19 cellular contexts compared by ENCODE assay signal in genomic region chr11:92322225-92322624, GRCh38.
A peak's percentile ranks its signal among the peaks of the same experiment; 100 is the strongest.
DNase-seq lines count a peak whose midpoint lies in the region; ATAC-seq and TF ChIP-seq lines count a peak whose summit lies in the region.
"Had no signal": no experiment of that assay in that cellular context is flagged by ENCODE, and none has a peak within 500 bp of the region (broad histone marks: within the 10 kb centered on the region; RNA-seq: fewer than 3 reads in every experiment).

No MANE protein-coding gene starts in this region.

- H3K27me3 ChIP-seq in SJCRH30: no peaks in the 10 kb centered on the region
- H3K27me3 ChIP-seq: testis had no signal

- H3K36me3 ChIP-seq in SJCRH30: no peaks in the 10 kb centered on the region

- ATAC-seq in WTC11: no peak
- no peak for ATAC-seq in HG02840 (IDR thresholded peaks at IDR 0.05; ENCODE audit: low FRiP score, unreplicated experiment)
- ATAC-seq in HG03039 (IDR thresholded peaks at IDR 0.05; ENCODE audit: unreplicated experiment): no peak
- ATAC-seq: natural killer cell treated with Interleukin-12 subunit alpha and Interleukin-12 subunit beta and Interleukin-15 and Interleukin-18, amount 100 ng/mL, for 72 hours had no signal

- no peak overlapping the region for H3K27ac ChIP-seq in SJCRH30
- H3K27ac ChIP-seq: C4-2B, testis had no signal

- H3K4me1 Mint-ChIP-seq in WTC11: peaks cover 46% of the 10 kb centered on the region

- CTCF ChIA-PET in WTC11 (lab: Charles Lee): no interaction called here

- H3K4me1 ChIP-seq in SJCRH30: peaks cover 2% of the 10 kb centered on the region; the same call in 1 of the 2 replicates
- H3K4me1 ChIP-seq: testis had no signal

- POLR2A ChIA-PET in WTC11 (lab: Charles Lee): no interaction called here

- H3K4me3 ChIP-seq in foreskin fibroblast (ENCODE audit: low read depth in 1 of 2, low read length in 2 of 2) (no peak overlapping the region), SJCRH30 (no peak overlapping the region)
- H3K4me3 ChIP-seq: lung, testis had no signal

- TF ChIP-seq CTCF in WTC11 (IDR thresholded peaks at IDR 0.05): no peak
- no peak for TF ChIP-seq CTCF in foreskin fibroblast (IDR thresholded peaks at IDR 0.05; ENCODE audit: low read depth, low read length)

- H3K9me3 ChIP-seq in SJCRH30 (replicated peaks): no peaks in the 10 kb centered on the region
- H3K9me3 ChIP-seq: testis had no signal

- H3K36me3 Mint-ChIP-seq in WTC11: peaks cover 21% of the 10 kb centered on the region
- H3K36me3 Mint-ChIP-seq: natural killer cell treated with Interleukin-12 subunit alpha and Interleukin-12 subunit beta and Interleukin-15 and Interleukin-18, amount 100 ng/mL, for 72 hours had no signal

- H3K27ac Mint-ChIP-seq in WTC11: 0 out of 2 replicates have a peak overlapping the region, but pooled peaks have one; percentile 33
- H3K27ac Mint-ChIP-seq: activated T-helper 2 cell treated with anti-CD3 and anti-CD28 coated beads, Interferon-gamma antibody, Interleukin-2, Interleukin-4, amounts not matched to agents 10 μg/mL and 5 μg/mL and 100 μg/mL, durations not matched to agents 14 hours and 24 hours and 36 hours; natural killer cell treated with Interleukin-12 subunit alpha and Interleukin-12 subunit beta and Interleukin-15 and Interleukin-18, amount 100 ng/mL, for 72 hours; progenitor cell of endocrine pancreas had no signal

- no peaks in the 10 kb centered on the region for H3K27me3 Mint-ChIP-seq in WTC11 (ENCODE audit: low read depth)
- H3K27me3 Mint-ChIP-seq: natural killer cell treated with Interleukin-12 subunit alpha and Interleukin-12 subunit beta and Interleukin-15 and Interleukin-18, amount 100 ng/mL, for 72 hours; progenitor cell of endocrine pancreas had no signal

- H3K4me3 Mint-ChIP-seq in WTC11: no peak overlapping the region
- H3K4me3 Mint-ChIP-seq: natural killer cell treated with Interleukin-12 subunit alpha and Interleukin-12 subunit beta and Interleukin-15 and Interleukin-18, amount 100 ng/mL, for 72 hours had no signal

- DNase-seq in HS-27A (ENCODE audit: low read depth) (peak; percentile 46), WTC11 (ENCODE audit: low spot score) (no peak), foreskin fibroblast (peak; percentile 51 to 64), SJCRH30 (no peak), NCI-H1417 (lab: John Stamatoyannopoulos, UW) (no peak)
- DNase-seq: activated CD4-positive, CD25-positive, alpha-beta regulatory T cell; glutamatergic neuron; NCI-H1930; NCI-H446; SHP77; T-helper 2 cell; testis had no signal

- H3K9me3 Mint-ChIP-seq in WTC11: peaks cover 19% of the 10 kb centered on the region
- H3K9me3 Mint-ChIP-seq: activated T-helper 2 cell treated with anti-CD3 and anti-CD28 coated beads, Interferon-gamma antibody, Interleukin-2, Interleukin-4, amounts not matched to agents 10 μg/mL and 5 μg/mL and 100 μg/mL, durations not matched to agents 14 hours and 24 hours and 36 hours had no signal

TF ChIP-seq in WTC11, 78 proteins besides CTCF, POLR2A, EP300 and RAD21 (continues in another document):
- TF ChIP-seq TCF7 (CRISPR knock-in tag; IDR thresholded peaks at IDR 0.05; ENCODE audit: low read depth): no peak
- no peak for TF ChIP-seq FOXK1 (CRISPR knock-in tag; IDR thresholded peaks at IDR 0.05)
- no peak for TF ChIP-seq FOXP1 (CRISPR knock-in tag; IDR thresholded peaks at IDR 0.05; ENCODE audit: borderline replicate concordance)
- TF ChIP-seq, protein P1, sequence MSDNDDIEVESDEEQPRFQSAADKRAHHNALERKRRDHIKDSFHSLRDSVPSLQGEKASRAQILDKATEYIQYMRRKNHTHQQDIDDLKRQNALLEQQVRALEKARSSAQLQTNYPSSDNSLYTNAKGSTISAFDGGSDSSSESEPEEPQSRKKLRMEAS (CRISPR knock-in tag; IDR thresholded peaks at IDR 0.05): no peak
- TF ChIP-seq MXD4 (CRISPR knock-in tag; IDR thresholded peaks at IDR 0.05; ENCODE audit: borderline replicate concordance): no peak
- TF ChIP-seq FOXJ3 (CRISPR knock-in tag; IDR thresholded peaks at IDR 0.05; ENCODE audit: borderline replicate concordance): no peak
- TF ChIP-seq, protein P2, sequence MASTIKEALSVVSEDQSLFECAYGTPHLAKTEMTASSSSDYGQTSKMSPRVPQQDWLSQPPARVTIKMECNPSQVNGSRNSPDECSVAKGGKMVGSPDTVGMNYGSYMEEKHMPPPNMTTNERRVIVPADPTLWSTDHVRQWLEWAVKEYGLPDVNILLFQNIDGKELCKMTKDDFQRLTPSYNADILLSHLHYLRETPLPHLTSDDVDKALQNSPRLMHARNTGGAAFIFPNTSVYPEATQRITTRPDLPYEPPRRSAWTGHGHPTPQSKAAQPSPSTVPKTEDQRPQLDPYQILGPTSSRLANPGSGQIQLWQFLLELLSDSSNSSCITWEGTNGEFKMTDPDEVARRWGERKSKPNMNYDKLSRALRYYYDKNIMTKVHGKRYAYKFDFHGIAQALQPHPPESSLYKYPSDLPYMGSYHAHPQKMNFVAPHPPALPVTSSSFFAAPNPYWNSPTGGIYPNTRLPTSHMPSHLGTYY (CRISPR knock-in tag; IDR thresholded peaks at IDR 0.05): no peak
- TF ChIP-seq ETV6 (CRISPR knock-in tag; IDR thresholded peaks at IDR 0.05): no peak
- TF ChIP-seq, protein P3, sequence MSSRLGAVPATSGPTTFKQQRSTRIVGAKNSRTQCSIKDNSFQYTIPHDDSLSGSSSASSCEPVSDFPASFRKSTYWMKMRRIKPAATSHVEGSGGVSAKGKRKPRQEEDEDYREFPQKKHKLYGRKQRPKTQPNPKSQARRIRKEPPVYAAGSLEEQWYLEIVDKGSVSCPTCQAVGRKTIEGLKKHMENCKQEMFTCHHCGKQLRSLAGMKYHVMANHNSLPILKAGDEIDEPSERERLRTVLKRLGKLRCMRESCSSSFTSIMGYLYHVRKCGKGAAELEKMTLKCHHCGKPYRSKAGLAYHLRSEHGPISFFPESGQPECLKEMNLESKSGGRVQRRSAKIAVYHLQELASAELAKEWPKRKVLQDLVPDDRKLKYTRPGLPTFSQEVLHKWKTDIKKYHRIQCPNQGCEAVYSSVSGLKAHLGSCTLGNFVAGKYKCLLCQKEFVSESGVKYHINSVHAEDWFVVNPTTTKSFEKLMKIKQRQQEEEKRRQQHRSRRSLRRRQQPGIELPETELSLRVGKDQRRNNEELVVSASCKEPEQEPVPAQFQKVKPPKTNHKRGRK (CRISPR knock-in tag; IDR thresholded peaks at IDR 0.05; ENCODE audit: borderline replicate concordance): no peak
- TF ChIP-seq SMAD3 (CRISPR knock-in tag; IDR thresholded peaks at IDR 0.05; ENCODE audit: borderline replicate concordance): no peak
- no peak for TF ChIP-seq NR1H2 (CRISPR knock-in tag; IDR thresholded peaks at IDR 0.05)
- no peak for TF ChIP-seq E2F1 (CRISPR knock-in tag; IDR thresholded peaks at IDR 0.05)
- no peak for TF ChIP-seq SOX15 (CRISPR knock-in tag; IDR thresholded peaks at IDR 0.05)
- TF ChIP-seq, protein P4, sequence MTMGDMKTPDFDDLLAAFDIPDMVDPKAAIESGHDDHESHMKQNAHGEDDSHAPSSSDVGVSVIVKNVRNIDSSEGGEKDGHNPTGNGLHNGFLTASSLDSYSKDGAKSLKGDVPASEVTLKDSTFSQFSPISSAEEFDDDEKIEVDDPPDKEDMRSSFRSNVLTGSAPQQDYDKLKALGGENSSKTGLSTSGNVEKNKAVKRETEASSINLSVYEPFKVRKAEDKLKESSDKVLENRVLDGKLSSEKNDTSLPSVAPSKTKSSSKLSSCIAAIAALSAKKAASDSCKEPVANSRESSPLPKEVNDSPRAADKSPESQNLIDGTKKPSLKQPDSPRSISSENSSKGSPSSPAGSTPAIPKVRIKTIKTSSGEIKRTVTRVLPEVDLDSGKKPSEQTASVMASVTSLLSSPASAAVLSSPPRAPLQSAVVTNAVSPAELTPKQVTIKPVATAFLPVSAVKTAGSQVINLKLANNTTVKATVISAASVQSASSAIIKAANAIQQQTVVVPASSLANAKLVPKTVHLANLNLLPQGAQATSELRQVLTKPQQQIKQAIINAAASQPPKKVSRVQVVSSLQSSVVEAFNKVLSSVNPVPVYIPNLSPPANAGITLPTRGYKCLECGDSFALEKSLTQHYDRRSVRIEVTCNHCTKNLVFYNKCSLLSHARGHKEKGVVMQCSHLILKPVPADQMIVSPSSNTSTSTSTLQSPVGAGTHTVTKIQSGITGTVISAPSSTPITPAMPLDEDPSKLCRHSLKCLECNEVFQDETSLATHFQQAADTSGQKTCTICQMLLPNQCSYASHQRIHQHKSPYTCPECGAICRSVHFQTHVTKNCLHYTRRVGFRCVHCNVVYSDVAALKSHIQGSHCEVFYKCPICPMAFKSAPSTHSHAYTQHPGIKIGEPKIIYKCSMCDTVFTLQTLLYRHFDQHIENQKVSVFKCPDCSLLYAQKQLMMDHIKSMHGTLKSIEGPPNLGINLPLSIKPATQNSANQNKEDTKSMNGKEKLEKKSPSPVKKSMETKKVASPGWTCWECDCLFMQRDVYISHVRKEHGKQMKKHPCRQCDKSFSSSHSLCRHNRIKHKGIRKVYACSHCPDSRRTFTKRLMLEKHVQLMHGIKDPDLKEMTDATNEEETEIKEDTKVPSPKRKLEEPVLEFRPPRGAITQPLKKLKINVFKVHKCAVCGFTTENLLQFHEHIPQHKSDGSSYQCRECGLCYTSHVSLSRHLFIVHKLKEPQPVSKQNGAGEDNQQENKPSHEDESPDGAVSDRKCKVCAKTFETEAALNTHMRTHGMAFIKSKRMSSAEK (CRISPR knock-in tag; IDR thresholded peaks at IDR 0.05; ENCODE audit: borderline replicate concordance): no peak
- no peak for TF ChIP-seq ZSCAN18 (CRISPR knock-in tag; IDR thresholded peaks at IDR 0.05)
- TF ChIP-seq NFATC4 (CRISPR knock-in tag; IDR thresholded peaks at IDR 0.05): no peak

Comparison
In these comparisons a context has a peak if more than half of its experiments do, and no peak if none do; other contexts are left out.
1. DNase-seq: peak in HS-27A (single experiment) and foreskin fibroblast (2 of 2); none in WTC11 (single experiment), SJCRH30 (0 of 2) and NCI-H1417 (0 of 3).